ENCODE assay signal across 18 cellular contexts in genomic region chr6:127924440-127924839, GRCh38. TPM values are rescaled to one million over a fixed set of nuclear protein-coding genes. Genes with fewer than 3 reads are reported as not detected.
A peak's percentile ranks its signal among the peaks of the same experiment; 100 is the strongest.
DNase-seq lines count a peak whose midpoint lies in the region; ATAC-seq lines count a peak whose summit lies in the region.
"Had no signal": no experiment of that assay in that cellular context is flagged by ENCODE, and none has a peak within 500 bp of the region (broad histone marks: within the 10 kb centered on the region; RNA-seq: fewer than 3 reads in every experiment).

No MANE protein-coding gene starts in this region.

- peaks cover 19% of the 10 kb centered on the region for H3K36me3 Mint-ChIP-seq in activated naive CD4-positive, alpha-beta T cell treated with anti-CD3 and anti-CD28 coated beads for 36 hours (ENCODE audit: low read depth)
- peaks cover 41% of the 10 kb centered on the region for H3K36me3 Mint-ChIP-seq in activated naive CD4-positive, alpha-beta T cell treated with anti-CD3 and anti-CD28 coated beads, Interleukin-2, amount 10 ng/mL, durations not matched to agents 7 days and 5 days
- H3K36me3 Mint-ChIP-seq in T-cell, result peaks cover 5% of the 10 kb centered on the region
- no peaks in the 10 kb centered on the region for H3K36me3 Mint-ChIP-seq in effector memory CD8-positive, alpha-beta T cell (ENCODE audit: insufficient read depth)
- H3K36me3 Mint-ChIP-seq in stimulated activated effector memory CD8-positive, alpha-beta T cell treated with anti-CD3 and anti-CD28 coated beads, Interleukin-12 subunit alpha, Interleukin-12 subunit beta, amount 100 ng/mL, for 72 hours, result no peaks in the 10 kb centered on the region

- peaks cover 18% of the 10 kb centered on the region for H3K9me3 Mint-ChIP-seq in activated naive CD4-positive, alpha-beta T cell treated with anti-CD3 and anti-CD28 coated beads for 36 hours
- peaks cover 40% of the 10 kb centered on the region for H3K9me3 Mint-ChIP-seq in activated naive CD4-positive, alpha-beta T cell treated with anti-CD3 and anti-CD28 coated beads, Interleukin-2, amount 10 ng/mL, durations not matched to agents 7 days and 5 days
- H3K9me3 Mint-ChIP-seq in T-cell, result peaks cover 12 to 26% (median 15%) of the 10 kb centered on the region in 3 donors
- peaks cover 5 to 8% of the 10 kb centered on the region in 2 donors for H3K9me3 Mint-ChIP-seq in effector memory CD8-positive, alpha-beta T cell
- peaks cover 15% of the 10 kb centered on the region for H3K9me3 Mint-ChIP-seq in stimulated activated effector memory CD8-positive, alpha-beta T cell treated with anti-CD3 and anti-CD28 coated beads, Interleukin-12 subunit alpha, Interleukin-12 subunit beta, amount 100 ng/mL, for 72 hours

- no peaks in the 10 kb centered on the region for H3K27me3 Mint-ChIP-seq in activated naive CD4-positive, alpha-beta T cell treated with anti-CD3 and anti-CD28 coated beads for 36 hours (ENCODE audit: low read depth)
- H3K27me3 Mint-ChIP-seq in activated naive CD4-positive, alpha-beta T cell treated with anti-CD3 and anti-CD28 coated beads, Interleukin-2, amount 10 ng/mL, durations not matched to agents 7 days and 5 days, result no peaks in the 10 kb centered on the region
- H3K27me3 Mint-ChIP-seq in T-cell, result no peaks in the 10 kb centered on the region
- H3K27me3 Mint-ChIP-seq in effector memory CD8-positive, alpha-beta T cell, result no peaks in the 10 kb centered on the region

- peak overlapping the region; percentile 5 for H3K4me3 Mint-ChIP-seq in activated naive CD4-positive, alpha-beta T cell treated with anti-CD3 and anti-CD28 coated beads for 36 hours
- H3K4me3 Mint-ChIP-seq in activated naive CD4-positive, alpha-beta T cell treated with anti-CD3 and anti-CD28 coated beads, Interleukin-2, amount 10 ng/mL, durations not matched to agents 7 days and 5 days, result no peak overlapping the region
- H3K4me3 Mint-ChIP-seq in T-cell, result peak overlapping the region in 1 of 3 donors; percentile 4
- peak overlapping the region in 1 of 2 donors; percentile 33 for H3K4me3 Mint-ChIP-seq in effector memory CD8-positive, alpha-beta T cell
- no peak overlapping the region for H3K4me3 Mint-ChIP-seq in stimulated activated effector memory CD8-positive, alpha-beta T cell treated with anti-CD3 and anti-CD28 coated beads, Interleukin-12 subunit alpha, Interleukin-12 subunit beta, amount 100 ng/mL, for 72 hours
- H3K4me3 Mint-ChIP-seq: nephron had no signal

- peak overlapping the region; percentile 61 for H3K27ac Mint-ChIP-seq in activated naive CD4-positive, alpha-beta T cell treated with anti-CD3 and anti-CD28 coated beads for 36 hours
- H3K27ac Mint-ChIP-seq in activated naive CD4-positive, alpha-beta T cell treated with anti-CD3 and anti-CD28 coated beads, Interleukin-2, amount 10 ng/mL, durations not matched to agents 7 days and 5 days, result no peak overlapping the region
- peak overlapping the region; percentile 6 to 64 for H3K27ac Mint-ChIP-seq in T-cell
- H3K27ac Mint-ChIP-seq in effector memory CD8-positive, alpha-beta T cell, result peak overlapping the region; percentile 3 to 11
- peak overlapping the region; percentile 8 for H3K27ac Mint-ChIP-seq in stimulated activated effector memory CD8-positive, alpha-beta T cell treated with anti-CD3 and anti-CD28 coated beads, Interleukin-12 subunit alpha, Interleukin-12 subunit beta, amount 100 ng/mL, for 72 hours
- H3K27ac Mint-ChIP-seq: nephron had no signal

- peak; percentile 40 for DNase-seq in activated naive CD4-positive, alpha-beta T cell treated with anti-CD3 and anti-CD28 coated beads for 36 hours
- DNase-seq in activated naive CD4-positive, alpha-beta T cell treated with anti-CD3 and anti-CD28 coated beads, Interleukin-2, amount 10 ng/mL, durations not matched to agents 7 days and 5 days, result no peak
- DNase-seq in T-cell, result no peak
- DNase-seq in effector memory CD8-positive, alpha-beta T cell, result no peak
- no peak for DNase-seq in stimulated activated effector memory CD8-positive, alpha-beta T cell treated with anti-CD3 and anti-CD28 coated beads, Interleukin-12 subunit alpha, Interleukin-12 subunit beta, amount 100 ng/mL, for 72 hours (ENCODE audit: low spot score in 2 of 2)
- DNase-seq in NCI-H1417 treated with DMSO at 0.1 percent for 48 hours (lab: John Stamatoyannopoulos, UW), result no peak
- DNase-seq in hypothalamus (lab: John Stamatoyannopoulos, UW), result no peak
- DNase-seq in SKM-1 (lab: John Stamatoyannopoulos, UW; ENCODE audit: unreplicated experiment), result no peak
- DNase-seq: activated CD4-positive, CD25-positive, alpha-beta regulatory T cell treated with anti-CD3 and anti-CD28 coated beads, Interleukin-2, amount 50 U/mL, for 72 hours; aorta; cortex of kidney; NCI-H2029; NCI-H526; OCI-M1; small intestine; stimulated activated CD4-positive, alpha-beta T cell treated with anti-CD3 and anti-CD28 coated beads, Interleukin-4, amount 100 ng/mL, for 24 hours; T1000 had no signal

- POLR2A ChIA-PET in T-cell (lab: Charles Lee), result interaction anchor here in 1 of 2 donors (0.6 kb wide), 1 partner anchor 13 kb away, joined by 3 read pairs; no protein-coding TSS in a partner anchor

- ATAC-seq in T-cell (replicated peaks in 1 of 4), result peak in 1 of 4 experiments; percentile 55
- peak; percentile 80 for ATAC-seq in effector memory CD8-positive, alpha-beta T cell (replicated peaks)
- ATAC-seq in stimulated activated effector memory CD8-positive, alpha-beta T cell treated with anti-CD3 and anti-CD28 coated beads, Interleukin-12 subunit alpha, Interleukin-12 subunit beta, amount 100 ng/mL, for 72 hours, result peak; percentile 90

- intact Hi-C loops in activated naive CD4-positive, alpha-beta T cell treated with anti-CD3 and anti-CD28 coated beads for 36 hours (cut with micrococcal nuclease), result loop anchor here (1.0 to 2.0 kb wide), 4 partner anchors 10 to 48 kb away; partner anchors contain the start of gene THEMIS

- CTCF ChIA-PET in activated naive CD4-positive, alpha-beta T cell treated with anti-CD3 and anti-CD28 coated beads for 36 hours (lab: Charles Lee), result interaction anchor here (0.9 to 1.1 kb wide), 3 partner anchors 10 to 68 kb away, joined by 3 to 4 read pairs (median 3); no protein-coding TSS in a partner anchor
- CTCF ChIA-PET in activated naive CD4-positive, alpha-beta T cell treated with anti-CD3 and anti-CD28 coated beads, Interleukin-2, amount 10 ng/mL, durations not matched to agents 7 days and 5 days (lab: Charles Lee), result interaction anchor here (0.7 kb wide), 1 partner anchor 43 kb away, joined by 3 read pairs; no protein-coding TSS in a partner anchor
- CTCF ChIA-PET in T-cell (lab: Charles Lee), result interaction anchor here in 1 of 2 donors (0.6 to 1.0 kb wide), 2 partner anchors 10 to 16 kb away, joined by 3 to 4 read pairs; no protein-coding TSS in a partner anchor

- peaks cover 59% of the 10 kb centered on the region for H3K4me1 Mint-ChIP-seq in activated naive CD4-positive, alpha-beta T cell treated with anti-CD3 and anti-CD28 coated beads for 36 hours (ENCODE audit: low read depth)
- peaks cover 57% of the 10 kb centered on the region for H3K4me1 Mint-ChIP-seq in activated naive CD4-positive, alpha-beta T cell treated with anti-CD3 and anti-CD28 coated beads, Interleukin-2, amount 10 ng/mL, durations not matched to agents 7 days and 5 days
- H3K4me1 Mint-ChIP-seq in T-cell, result peaks cover 58 to 70% (median 61%) of the 10 kb centered on the region in 3 donors
- peaks cover 23 to 42% of the 10 kb centered on the region in 2 donors for H3K4me1 Mint-ChIP-seq in effector memory CD8-positive, alpha-beta T cell (ENCODE audit: low read depth in 2 of 2)
- peaks cover 39% of the 10 kb centered on the region for H3K4me1 Mint-ChIP-seq in stimulated activated effector memory CD8-positive, alpha-beta T cell treated with anti-CD3 and anti-CD28 coated beads, Interleukin-12 subunit alpha, Interleukin-12 subunit beta, amount 100 ng/mL, for 72 hours
- H3K4me1 Mint-ChIP-seq: nephron had no signal

RNA-seq across cellular contexts. Expression of gene THEMIS, which starts 23.6 kb away (rescaled TPM):
- 1 to 10 TPM; 7.0 to 7.4 TPM for total RNA-seq in activated naive CD4-positive, alpha-beta T cell treated with anti-CD3 and anti-CD28 coated beads for 36 hours
- 10 to 100 TPM; 55.5 to 93.3 (median 69.4) TPM for total RNA-seq in T-cell

Comparison
In these comparisons a context has a peak if more than half of its experiments do, and no peak if none do; other contexts are left out.
1. RNA of gene THEMIS, which starts 23.6 kb away (total RNA-seq): 55.5 to 93.3 TPM in T-cell; 7.0 to 7.4 TPM in activated naive CD4-positive, alpha-beta T cell treated with anti-CD3 and anti-CD28 coated beads for 36 hours; every median in the first group is over 4 times any median in the second.